In genomic region chr7:5426226-5426475, GRCh38 we compare ENCODE assay signal across 8 cellular contexts. TPM values are rescaled to one million over a fixed set of nuclear protein-coding genes. Genes with fewer than 3 reads are reported as not detected.
DNase-seq lines count a peak whose midpoint lies in the region; ATAC-seq, FAIRE-seq and TF ChIP-seq lines count a peak whose summit lies in the region.

No MANE protein-coding gene starts in this region.

- H3K27me3 Mint-ChIP-seq in mesothelial cell of epicardium (ENCODE audit: low read depth), result no peaks in the 10 kb centered on the region

- intact Hi-C loops in posterior cingulate gyrus (cut with DNase I), result no loop called here

- peak overlapping the region; percentile 98 for H3K4me3 Mint-ChIP-seq in mesothelial cell of epicardium

- FAIRE-seq in A549 (lab: Jason Lieb, UNC) (no peak), bronchial epithelial cell (lab: Jason Lieb, UNC) (no peak)

- H3K27me3 ChIP-seq in bronchial epithelial cell (ENCODE audit: control insufficient read depth, insufficient read depth, low read length), result no peaks in the 10 kb centered on the region

- no peaks in the 10 kb centered on the region for H3K9me3 Mint-ChIP-seq in mesothelial cell of epicardium

- TF ChIP-seq CTCF in A549 (IDR thresholded peaks at IDR 0.05) (no peak), HFF-Myc (IDR thresholded peaks at IDR 0.05; ENCODE audit: low read depth, low read length, missing control alignments) (no peak), bronchial epithelial cell (IDR thresholded peaks at IDR 0.05; ENCODE audit: insufficient read depth, low read length, severe bottlenecking) (no peak), mesothelial cell of epicardium (IDR thresholded peaks at IDR 0.05; ENCODE audit: unreplicated experiment) (no peak)

- TF ChIP-seq RAD21 in A549 (conservative IDR thresholded peaks at IDR 0.05 in 1 of 2, IDR thresholded peaks at IDR 0.05 in 1 of 2), result no peak

- no peaks in the 10 kb centered on the region for H3K36me3 ChIP-seq in bronchial epithelial cell (ENCODE audit: control insufficient read depth, insufficient read depth, low read length)

- ATAC-seq in A549 (no peak), HG03342 (IDR thresholded peaks at IDR 0.05; ENCODE audit: unreplicated experiment) (no peak), HG02973 (IDR thresholded peaks at IDR 0.05; ENCODE audit: unreplicated experiment) (no peak)

- no peaks in the 10 kb centered on the region for H3K36me3 Mint-ChIP-seq in mesothelial cell of epicardium

- no peak for TF ChIP-seq POLR2A in A549 (IDR thresholded peaks at IDR 0.05; ENCODE audit: low read length)

- DNase-seq in A549 (ENCODE audit: low read depth in 1 of 2, low spot score in 1 of 2), result no peak
- DNase-seq in HFF-Myc (ENCODE audit: extremely low read depth, low read depth), result no peak
- peak; percentile 35 for DNase-seq in bronchial epithelial cell (ENCODE audit: low read depth)
- no peak for DNase-seq in mesothelial cell of epicardium (ENCODE audit: low spot score in 2 of 2, unreplicated experiment in 2 of 2)
- no peak for DNase-seq in posterior cingulate gyrus
- no peak for DNase-seq in pons (ENCODE audit: low spot score)

- TF ChIP-seq EP300 in A549 (IDR thresholded peaks at IDR 0.05), result no peak

- H3K9me3 ChIP-seq in A549, result no peaks in the 10 kb centered on the region

- peaks cover 8% of the 10 kb centered on the region; the same call in 2 of the 3 replicates for H3K4me1 ChIP-seq in A549

- H3K27ac Mint-ChIP-seq in mesothelial cell of epicardium, result peak overlapping the region; percentile 99

- POLR2A ChIA-PET in A549 (lab: Yijun Ruan, JAX), result interaction anchor here (1.5 to 4.8 kb wide), 2 partner anchors 9 to 29 kb away, joined by 8 to 63 read pairs; no protein-coding TSS in a partner anchor

- CTCF ChIA-PET in A549 (lab: Yijun Ruan, JAX), result interaction anchor here (1.1 to 5.5 kb wide), 5 partner anchors 24 to 186 kb away, joined by 4 to 54 read pairs (median 14); no protein-coding TSS in a partner anchor

- H3K4me2 ChIP-seq in A549, result peak overlapping the region; percentile 81

- H3K27ac ChIP-seq in A549, result peak overlapping the region; percentile 88 to 96

- peak overlapping the region; percentile 74 for H3K4me3 ChIP-seq in A549
- peak overlapping the region; percentile 68 for H3K4me3 ChIP-seq in HFF-Myc (replicated peaks; ENCODE audit: low read depth, low read length)
- H3K4me3 ChIP-seq in bronchial epithelial cell (ENCODE audit: low read depth, low read length), result peak overlapping the region; percentile 86

- WGBS in A549 (ENCODE audit: missing lambda C conversion rate), result 1% methylated on average over 13 of the region's 13 CpGs

- peaks cover 21% of the 10 kb centered on the region for H3K4me1 Mint-ChIP-seq in mesothelial cell of epicardium

TF ChIP-seq in A549, 52 proteins besides CTCF, POLR2A, EP300 and RAD21:
- TF ChIP-seq ZC3H11A (IDR thresholded peaks at IDR 0.05) (no peak), PHF8 (IDR thresholded peaks at IDR 0.05; ENCODE audit: borderline replicate concordance, low read depth) (no peak), E2F6 (IDR thresholded peaks at IDR 0.05; ENCODE audit: borderline replicate concordance, low read depth) (no peak), HDAC2 (IDR thresholded peaks at IDR 0.05) (no peak), RARB (CRISPR knock-in tag; IDR thresholded peaks at IDR 0.05) (no peak), KDM5A (IDR thresholded peaks at IDR 0.05) (no peak), MAFK (IDR thresholded peaks at IDR 0.05; ENCODE audit: partially characterized antibody) (no peak), FOSL2 (IDR thresholded peaks at IDR 0.05) (no peak), FOSL2 (CRISPR knock-in tag; IDR thresholded peaks at IDR 0.05) (no peak), ATOH8 (CRISPR knock-in tag; IDR thresholded peaks at IDR 0.05; ENCODE audit: low read depth) (no peak), CHD2 (IDR thresholded peaks at IDR 0.05; ENCODE audit: low read length, partially characterized antibody) (no peak), SREBF2 (IDR thresholded peaks at IDR 0.05) (no peak), RCOR1 (IDR thresholded peaks at IDR 0.05; ENCODE audit: low read depth, low read length) (no peak), GATA3 (IDR thresholded peaks at IDR 0.05; ENCODE audit: borderline replicate concordance) (no peak), TFCP2L1 (CRISPR knock-in tag; IDR thresholded peaks at IDR 0.05) (no peak), ZFP36 (IDR thresholded peaks at IDR 0.05; ENCODE audit: borderline replicate concordance, partially characterized antibody) (no peak), HOXB13 (CRISPR knock-in tag; IDR thresholded peaks at IDR 0.05; ENCODE audit: low read depth) (no peak)
- TF ChIP-seq, protein P1, sequence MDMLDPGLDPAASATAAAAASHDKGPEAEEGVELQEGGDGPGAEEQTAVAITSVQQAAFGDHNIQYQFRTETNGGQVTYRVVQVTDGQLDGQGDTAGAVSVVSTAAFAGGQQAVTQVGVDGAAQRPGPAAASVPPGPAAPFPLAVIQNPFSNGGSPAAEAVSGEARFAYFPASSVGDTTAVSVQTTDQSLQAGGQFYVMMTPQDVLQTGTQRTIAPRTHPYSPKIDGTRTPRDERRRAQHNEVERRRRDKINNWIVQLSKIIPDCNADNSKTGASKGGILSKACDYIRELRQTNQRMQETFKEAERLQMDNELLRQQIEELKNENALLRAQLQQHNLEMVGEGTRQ (IDR thresholded peaks at IDR 0.05), result no peak
- TF ChIP-seq, protein P2, sequence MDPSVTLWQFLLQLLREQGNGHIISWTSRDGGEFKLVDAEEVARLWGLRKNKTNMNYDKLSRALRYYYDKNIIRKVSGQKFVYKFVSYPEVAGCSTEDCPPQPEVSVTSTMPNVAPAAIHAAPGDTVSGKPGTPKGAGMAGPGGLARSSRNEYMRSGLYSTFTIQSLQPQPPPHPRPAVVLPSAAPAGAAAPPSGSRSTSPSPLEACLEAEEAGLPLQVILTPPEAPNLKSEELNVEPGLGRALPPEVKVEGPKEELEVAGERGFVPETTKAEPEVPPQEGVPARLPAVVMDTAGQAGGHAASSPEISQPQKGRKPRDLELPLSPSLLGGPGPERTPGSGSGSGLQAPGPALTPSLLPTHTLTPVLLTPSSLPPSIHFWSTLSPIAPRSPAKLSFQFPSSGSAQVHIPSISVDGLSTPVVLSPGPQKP (IDR thresholded peaks at IDR 0.05; ENCODE audit: low read depth, low read length), result no peak
- TF ChIP-seq, protein P3, sequence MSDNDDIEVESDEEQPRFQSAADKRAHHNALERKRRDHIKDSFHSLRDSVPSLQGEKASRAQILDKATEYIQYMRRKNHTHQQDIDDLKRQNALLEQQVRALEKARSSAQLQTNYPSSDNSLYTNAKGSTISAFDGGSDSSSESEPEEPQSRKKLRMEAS (IDR thresholded peaks at IDR 0.05), result no peak
TF ChIP-seq in A549: peak in this region for 0.

RNA-seq across cellular contexts. Expression of gene TNRC18, which starts 2.5 kb away (rescaled TPM):
- 13.7 and 15.5 TPM in 2 replicates for polyA plus RNA-seq in A549 (2011; rRNA removed)
- polyA plus RNA-seq in A549 (2012; cell fraction: cytosol; rRNA removed), result 19.2 and 28.3 TPM in 2 replicates
- 45.6 and 59.8 TPM in 2 replicates for polyA plus RNA-seq in A549 (2012; cell fraction: nucleus; rRNA removed)
- polyA plus RNA-seq in A549 (2017; fragmentation: RNase III; extraction: RNeasy Plus Mini Kit Qiagen cat#74134 plus additional on column Dnase treatment), result 33.3 to 39.9 TPM (median 38.3 TPM) in 3 replicates
- 24.3 and 25.5 TPM in 2 replicates for polyA minus RNA-seq in A549 (2011; rRNA and poly(A)+ RNA removed)
- 29.0 and 53.0 TPM in 2 replicates for total RNA-seq in bronchial epithelial cell
- 151 to 171 TPM (median 166 TPM) in 3 replicates for total RNA-seq in mesothelial cell of epicardium
